In genomic region chr2:207258191-207258991, GRCh38 we compare ENCODE assay signal across 1 cellular context.
TF ChIP-seq lines count a peak whose summit lies in the region.

No MANE protein-coding gene starts in this region.

TF ChIP-seq in GM23338, 12 proteins besides CTCF, POLR2A, EP300 and RAD21 (continued from another document):
- TF ChIP-seq, protein P1, sequence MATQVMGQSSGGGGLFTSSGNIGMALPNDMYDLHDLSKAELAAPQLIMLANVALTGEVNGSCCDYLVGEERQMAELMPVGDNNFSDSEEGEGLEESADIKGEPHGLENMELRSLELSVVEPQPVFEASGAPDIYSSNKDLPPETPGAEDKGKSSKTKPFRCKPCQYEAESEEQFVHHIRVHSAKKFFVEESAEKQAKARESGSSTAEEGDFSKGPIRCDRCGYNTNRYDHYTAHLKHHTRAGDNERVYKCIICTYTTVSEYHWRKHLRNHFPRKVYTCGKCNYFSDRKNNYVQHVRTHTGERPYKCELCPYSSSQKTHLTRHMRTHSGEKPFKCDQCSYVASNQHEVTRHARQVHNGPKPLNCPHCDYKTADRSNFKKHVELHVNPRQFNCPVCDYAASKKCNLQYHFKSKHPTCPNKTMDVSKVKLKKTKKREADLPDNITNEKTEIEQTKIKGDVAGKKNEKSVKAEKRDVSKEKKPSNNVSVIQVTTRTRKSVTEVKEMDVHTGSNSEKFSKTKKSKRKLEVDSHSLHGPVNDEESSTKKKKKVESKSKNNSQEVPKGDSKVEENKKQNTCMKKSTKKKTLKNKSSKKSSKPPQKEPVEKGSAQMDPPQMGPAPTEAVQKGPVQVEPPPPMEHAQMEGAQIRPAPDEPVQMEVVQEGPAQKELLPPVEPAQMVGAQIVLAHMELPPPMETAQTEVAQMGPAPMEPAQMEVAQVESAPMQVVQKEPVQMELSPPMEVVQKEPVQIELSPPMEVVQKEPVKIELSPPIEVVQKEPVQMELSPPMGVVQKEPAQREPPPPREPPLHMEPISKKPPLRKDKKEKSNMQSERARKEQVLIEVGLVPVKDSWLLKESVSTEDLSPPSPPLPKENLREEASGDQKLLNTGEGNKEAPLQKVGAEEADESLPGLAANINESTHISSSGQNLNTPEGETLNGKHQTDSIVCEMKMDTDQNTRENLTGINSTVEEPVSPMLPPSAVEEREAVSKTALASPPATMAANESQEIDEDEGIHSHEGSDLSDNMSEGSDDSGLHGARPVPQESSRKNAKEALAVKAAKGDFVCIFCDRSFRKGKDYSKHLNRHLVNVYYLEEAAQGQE (IDR thresholded peaks at IDR 0.05; ENCODE audit: unreplicated experiment): no peak
- TF ChIP-seq POLR2AphosphoS5 (IDR thresholded peaks at IDR 0.05; ENCODE audit: low read depth) (no peak), ETS1 (IDR thresholded peaks at IDR 0.05) (no peak), STAT1 (IDR thresholded peaks at IDR 0.05; ENCODE audit: unreplicated experiment) (no peak), EZH2 (IDR thresholded peaks at IDR 0.05; ENCODE audit: low read depth, unreplicated experiment) (no peak), EZH2phosphoT487 (IDR thresholded peaks at IDR 0.05; ENCODE audit: unreplicated experiment) (no peak), ZNF114 (CRISPR knock-in tag; IDR thresholded peaks at IDR 0.05) (no peak), JUNB (IDR thresholded peaks at IDR 0.05; ENCODE audit: unreplicated experiment) (no peak)
